10 cellular contexts compared by ENCODE assay signal in genomic region chr7:98795741-98796493, GRCh38.
DNase-seq lines count a peak whose midpoint lies in the region; ATAC-seq lines count a peak whose summit lies in the region.
"Had no signal": no experiment of that assay in that cellular context is flagged by ENCODE, and none has a peak within 500 bp of the region (broad histone marks: within the 10 kb centered on the region; RNA-seq: fewer than 3 reads in every experiment).

No MANE protein-coding gene starts in this region.

- H3K4me3 ChIP-seq in HAP-1 = no peak overlapping the region

- DNase-seq in stimulated activated naive CD8-positive, alpha-beta T cell treated with anti-CD3 and anti-CD28 coated beads, Interleukin-15, Interleukin-2, amounts not matched to agents 100 U/mL and 50 U/mL, for 24 hours = no peak
- no peak for DNase-seq in stimulated activated naive CD8-positive, alpha-beta T cell treated with anti-CD3 and anti-CD28 coated beads, Interleukin-15, amount 100 ng/mL, for 72 hours
- DNase-seq in HK-2 (ENCODE audit: unreplicated experiment) (no peak), putamen (ENCODE audit: low spot score) (no peak), medulla oblongata (ENCODE audit: extremely low spot score) (no peak), HAP-1 (ENCODE audit: low spot score in 2 of 2) (no peak)
- DNase-seq: midbrain had no signal

- no peaks in the 10 kb centered on the region for H3K36me3 ChIP-seq in HAP-1 (replicated peaks)

- no peaks in the 10 kb centered on the region for H3K27me3 ChIP-seq in HAP-1 (ENCODE audit: low read depth)

- no peak overlapping the region for H3K27ac Mint-ChIP-seq in stimulated activated naive CD8-positive, alpha-beta T cell treated with anti-CD3 and anti-CD28 coated beads, Interleukin-15, amount 100 ng/mL, for 72 hours

- in situ Hi-C loops in HAP-1 (cut with MboI; ENCODE audit: low sequenced_read_pairs) = no loop called here

- H3K9me3 Mint-ChIP-seq in stimulated activated naive CD8-positive, alpha-beta T cell treated with anti-CD3 and anti-CD28 coated beads, Interleukin-15, amount 100 ng/mL, for 72 hours = peaks cover 14 to 18% of the 10 kb centered on the region in 2 donors

- no peaks in the 10 kb centered on the region for H3K9me3 ChIP-seq in HAP-1

- H3K4me1 Mint-ChIP-seq in stimulated activated naive CD8-positive, alpha-beta T cell treated with anti-CD3 and anti-CD28 coated beads, Interleukin-15, amount 100 ng/mL, for 72 hours = no peaks in the 10 kb centered on the region
- H3K4me1 Mint-ChIP-seq: central memory CD8-positive, alpha-beta T cell had no signal

- no peak overlapping the region for H3K4me3 Mint-ChIP-seq in stimulated activated naive CD8-positive, alpha-beta T cell treated with anti-CD3 and anti-CD28 coated beads, Interleukin-15, amount 100 ng/mL, for 72 hours
- H3K4me3 Mint-ChIP-seq: central memory CD8-positive, alpha-beta T cell had no signal

- peak; percentile 49 for ATAC-seq in stimulated activated naive CD8-positive, alpha-beta T cell treated with anti-CD3 and anti-CD28 coated beads, Interleukin-15, Interleukin-2, amounts not matched to agents 100 U/mL and 50 U/mL, for 24 hours
- no peak for ATAC-seq in stimulated activated naive CD8-positive, alpha-beta T cell treated with anti-CD3 and anti-CD28 coated beads, Interleukin-15, amount 100 ng/mL, for 72 hours
- ATAC-seq in GM21825 (IDR thresholded peaks at IDR 0.05; ENCODE audit: unreplicated experiment) (peak; percentile 91), HG03439 (IDR thresholded peaks at IDR 0.05; ENCODE audit: unreplicated experiment) (peak; percentile 87)

- no peaks in the 10 kb centered on the region; the same call in 1 of the 2 replicates for H3K4me1 ChIP-seq in HAP-1

- no peaks in the 10 kb centered on the region for H3K27me3 Mint-ChIP-seq in stimulated activated naive CD8-positive, alpha-beta T cell treated with anti-CD3 and anti-CD28 coated beads, Interleukin-15, amount 100 ng/mL, for 72 hours
- H3K27me3 Mint-ChIP-seq: central memory CD8-positive, alpha-beta T cell had no signal
